ENCODE assay signal across 28 cellular contexts in genomic region chr21:43969115-43969444, GRCh38.
"Had no signal": no experiment of that assay in that cellular context is flagged by ENCODE, and none has a peak within 500 bp of the region (broad histone marks: within the 10 kb centered on the region; RNA-seq: fewer than 3 reads in every experiment).

No MANE protein-coding gene starts in this region.

- DNase-seq: activated B cell treated with CpG ODN at 0.5 μM for 24 hours; activated CD4-positive, alpha-beta T cell treated with anti-CD3 and anti-CD28 coated beads for 48 hours; activated CD4-positive, alpha-beta T cell treated with anti-CD3 and anti-CD28 coated beads, Interleukin-2, amount 50 U/mL, for 1 hour; activated CD4-positive, alpha-beta T cell treated with anti-CD3 and anti-CD28 coated beads, Interleukin-2, amount 50 U/mL, for 48 hours; activated CD8-positive, alpha-beta memory T cell treated with anti-CD3 and anti-CD28 coated beads for 24 hours; activated CD8-positive, alpha-beta T cell treated with anti-CD3 and anti-CD28 coated beads for 36 hours; activated effector memory CD4-positive, alpha-beta T cell treated with Interleukin-2 at 50 U/mL for 16 hours; activated gamma-delta T cell treated with Interleukin-2 at 50 U/mL for 16 hours; activated naive CD4-positive, alpha-beta T cell treated with anti-CD3 and anti-CD28 coated beads, Interleukin-2, amount 50 U/mL, for 16 hours; activated naive CD4-positive, alpha-beta T cell treated with Interleukin-2 at 50 U/mL for 16 hours; activated T-cell treated with anti-CD3 and anti-CD28 coated beads, Interleukin-2, amount 50 U/mL, for 4 hours; amniotic stem cell; anterior cingulate cortex; central memory CD4-positive, alpha-beta T cell; cerebellar nuclear complex; colonic mucosa; dorsolateral prefrontal cortex; effector memory CD4-positive, alpha-beta T cell; endodermal cell; foreskin fibroblast; head of caudate nucleus; T-cell; T-helper 9 cell; WERI-Rb-1 had no signal

- H3K27ac Mint-ChIP-seq: activated B cell treated with CpG ODN at 0.5 μM for 24 hours; activated CD8-positive, alpha-beta T cell treated with anti-CD3 and anti-CD28 coated beads for 36 hours; activated naive CD8-positive, alpha-beta T cell; activated T-helper 17 cell treated with anti-CD3 and anti-CD28 coated beads, Interleukin-2, amount 50 U/mL, for 72 hours; endodermal cell; T-helper 1 cell treated with Interleukin-12 subunit alpha and Interleukin-12 subunit beta and Interleukin-4 antibody, amounts not matched to agents 30 μg/mL and 1 μg/mL, for 36 hours had no signal

- H3K4me1 Mint-ChIP-seq: activated B cell treated with CpG ODN at 0.5 μM for 24 hours, endodermal cell had no signal

- H3K27me3 Mint-ChIP-seq: activated B cell treated with CpG ODN at 0.5 μM for 24 hours; activated CD8-positive, alpha-beta T cell treated with anti-CD3 and anti-CD28 coated beads for 36 hours; activated naive CD8-positive, alpha-beta T cell; activated T-helper 17 cell treated with anti-CD3 and anti-CD28 coated beads, Interleukin-2, amount 50 U/mL, for 72 hours; T-cell had no signal

- H3K9me3 Mint-ChIP-seq: activated B cell treated with CpG ODN at 0.5 μM for 24 hours; activated CD8-positive, alpha-beta T cell treated with anti-CD3 and anti-CD28 coated beads for 36 hours; activated T-cell treated with anti-CD3 and anti-CD28 coated beads, Interleukin-2, amount 50 U/mL, for 4 hours; activated T-helper 17 cell treated with anti-CD3 and anti-CD28 coated beads, Interleukin-2, amount 50 U/mL, for 72 hours; endodermal cell; T-cell; T-helper 1 cell treated with Interleukin-12 subunit alpha and Interleukin-12 subunit beta and Interleukin-4 antibody, amounts not matched to agents 30 μg/mL and 1 μg/mL, for 36 hours had no signal

- H3K4me3 ChIP-seq: colonic mucosa, dorsolateral prefrontal cortex had no signal

- H3K36me3 Mint-ChIP-seq: activated naive CD8-positive, alpha-beta T cell had no signal

- ATAC-seq: activated CD4-positive, CD25-positive, alpha-beta regulatory T cell treated with anti-CD3 and anti-CD28 coated beads, Interleukin-2, amount 50 U/mL, for 24 hours; activated CD8-positive, alpha-beta T cell treated with anti-CD3 and anti-CD28 coated beads for 36 hours; activated T-cell treated with anti-CD3 and anti-CD28 coated beads, Interleukin-2, amount 50 U/mL, for 4 hours; activated T-helper 17 cell treated with anti-CD3 and anti-CD28 coated beads, Interleukin-2, amount 50 U/mL, for 72 hours; T-cell had no signal

- H3K27me3 ChIP-seq: colonic mucosa, dorsolateral prefrontal cortex had no signal

- H3K4me3 Mint-ChIP-seq: activated B cell treated with CpG ODN at 0.5 μM for 24 hours; activated CD8-positive, alpha-beta T cell treated with anti-CD3 and anti-CD28 coated beads for 36 hours; activated naive CD8-positive, alpha-beta T cell; activated T-cell treated with anti-CD3 and anti-CD28 coated beads, Interleukin-2, amount 50 U/mL, for 4 hours; activated T-helper 17 cell treated with anti-CD3 and anti-CD28 coated beads, Interleukin-2, amount 50 U/mL, for 72 hours; endodermal cell; T-cell; T-helper 1 cell treated with Interleukin-12 subunit alpha and Interleukin-12 subunit beta and Interleukin-4 antibody, amounts not matched to agents 30 μg/mL and 1 μg/mL, for 36 hours had no signal
